ENCODE assay signal across 1 cellular context in the genomic region with DNA sequence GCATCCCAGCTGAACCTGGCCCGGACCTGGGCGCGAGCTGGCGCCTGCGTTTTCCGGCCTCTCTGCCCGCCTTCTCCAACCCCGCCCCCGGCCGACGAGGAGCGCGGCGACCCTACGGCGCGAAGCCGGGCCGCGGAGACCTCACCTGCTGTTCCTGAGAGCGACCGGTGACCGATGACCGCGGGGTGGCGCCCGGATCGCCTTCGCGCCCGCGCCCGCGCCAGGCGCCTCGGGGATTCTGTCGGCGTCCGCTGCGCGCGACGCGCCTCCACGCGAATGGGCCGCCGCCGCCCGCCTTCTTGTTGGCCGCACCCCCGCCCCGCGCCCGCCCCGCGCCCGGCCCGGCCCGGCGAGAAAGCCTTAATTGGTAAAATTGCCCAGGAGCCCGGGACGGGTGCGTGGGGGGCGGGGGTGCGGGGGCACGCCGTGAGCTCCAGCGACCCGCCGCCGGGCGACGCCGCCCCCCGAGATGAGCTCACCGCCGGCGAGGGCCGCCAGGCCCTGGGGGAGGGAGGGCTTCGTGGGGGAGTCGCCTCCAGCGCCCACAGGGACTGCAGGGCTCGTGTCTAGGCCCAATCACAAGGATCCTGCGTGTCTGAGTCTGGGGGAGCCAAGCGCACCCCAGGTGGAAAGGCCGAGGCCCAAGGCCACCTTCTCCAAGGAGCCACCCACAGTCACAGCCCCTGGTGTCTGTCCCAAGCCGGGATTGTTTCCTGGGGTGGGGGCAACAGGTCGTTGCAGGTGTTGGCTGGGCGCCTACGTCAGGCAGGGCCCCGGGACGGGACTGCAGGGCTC.
TF ChIP-seq lines count a peak whose summit lies in the region.

A gene with protein sequence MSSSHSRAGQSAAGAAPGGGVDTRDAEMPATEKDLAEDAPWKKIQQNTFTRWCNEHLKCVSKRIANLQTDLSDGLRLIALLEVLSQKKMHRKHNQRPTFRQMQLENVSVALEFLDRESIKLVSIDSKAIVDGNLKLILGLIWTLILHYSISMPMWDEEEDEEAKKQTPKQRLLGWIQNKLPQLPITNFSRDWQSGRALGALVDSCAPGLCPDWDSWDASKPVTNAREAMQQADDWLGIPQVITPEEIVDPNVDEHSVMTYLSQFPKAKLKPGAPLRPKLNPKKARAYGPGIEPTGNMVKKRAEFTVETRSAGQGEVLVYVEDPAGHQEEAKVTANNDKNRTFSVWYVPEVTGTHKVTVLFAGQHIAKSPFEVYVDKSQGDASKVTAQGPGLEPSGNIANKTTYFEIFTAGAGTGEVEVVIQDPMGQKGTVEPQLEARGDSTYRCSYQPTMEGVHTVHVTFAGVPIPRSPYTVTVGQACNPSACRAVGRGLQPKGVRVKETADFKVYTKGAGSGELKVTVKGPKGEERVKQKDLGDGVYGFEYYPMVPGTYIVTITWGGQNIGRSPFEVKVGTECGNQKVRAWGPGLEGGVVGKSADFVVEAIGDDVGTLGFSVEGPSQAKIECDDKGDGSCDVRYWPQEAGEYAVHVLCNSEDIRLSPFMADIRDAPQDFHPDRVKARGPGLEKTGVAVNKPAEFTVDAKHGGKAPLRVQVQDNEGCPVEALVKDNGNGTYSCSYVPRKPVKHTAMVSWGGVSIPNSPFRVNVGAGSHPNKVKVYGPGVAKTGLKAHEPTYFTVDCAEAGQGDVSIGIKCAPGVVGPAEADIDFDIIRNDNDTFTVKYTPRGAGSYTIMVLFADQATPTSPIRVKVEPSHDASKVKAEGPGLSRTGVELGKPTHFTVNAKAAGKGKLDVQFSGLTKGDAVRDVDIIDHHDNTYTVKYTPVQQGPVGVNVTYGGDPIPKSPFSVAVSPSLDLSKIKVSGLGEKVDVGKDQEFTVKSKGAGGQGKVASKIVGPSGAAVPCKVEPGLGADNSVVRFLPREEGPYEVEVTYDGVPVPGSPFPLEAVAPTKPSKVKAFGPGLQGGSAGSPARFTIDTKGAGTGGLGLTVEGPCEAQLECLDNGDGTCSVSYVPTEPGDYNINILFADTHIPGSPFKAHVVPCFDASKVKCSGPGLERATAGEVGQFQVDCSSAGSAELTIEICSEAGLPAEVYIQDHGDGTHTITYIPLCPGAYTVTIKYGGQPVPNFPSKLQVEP (N-terminal part only) (minus strand): TSS at position 274 of the 795 bp plus-strand sequence. CDS start 3,389 bp downstream, outside the sequence.

TF ChIP-seq in HepG2, 621 proteins besides CTCF, POLR2A, EP300 and RAD21 (continued from another document and continues in another):
- TF ChIP-seq, protein P1, sequence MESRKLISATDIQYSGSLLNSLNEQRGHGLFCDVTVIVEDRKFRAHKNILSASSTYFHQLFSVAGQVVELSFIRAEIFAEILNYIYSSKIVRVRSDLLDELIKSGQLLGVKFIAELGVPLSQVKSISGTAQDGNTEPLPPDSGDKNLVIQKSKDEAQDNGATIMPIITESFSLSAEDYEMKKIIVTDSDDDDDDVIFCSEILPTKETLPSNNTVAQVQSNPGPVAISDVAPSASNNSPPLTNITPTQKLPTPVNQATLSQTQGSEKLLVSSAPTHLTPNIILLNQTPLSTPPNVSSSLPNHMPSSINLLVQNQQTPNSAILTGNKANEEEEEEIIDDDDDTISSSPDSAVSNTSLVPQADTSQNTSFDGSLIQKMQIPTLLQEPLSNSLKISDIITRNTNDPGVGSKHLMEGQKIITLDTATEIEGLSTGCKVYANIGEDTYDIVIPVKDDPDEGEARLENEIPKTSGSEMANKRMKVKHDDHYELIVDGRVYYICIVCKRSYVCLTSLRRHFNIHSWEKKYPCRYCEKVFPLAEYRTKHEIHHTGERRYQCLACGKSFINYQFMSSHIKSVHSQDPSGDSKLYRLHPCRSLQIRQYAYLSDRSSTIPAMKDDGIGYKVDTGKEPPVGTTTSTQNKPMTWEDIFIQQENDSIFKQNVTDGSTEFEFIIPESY (CRISPR knock-in tag; IDR thresholded peaks at IDR 0.05) = no peak
- TF ChIP-seq ZFY (CRISPR knock-in tag; IDR thresholded peaks at IDR 0.05) (peak; percentile 23; the same call in 1 of the 2 replicates), ZNF432 (CRISPR knock-in tag; IDR thresholded peaks at IDR 0.05; ENCODE audit: borderline replicate concordance) (no peak), ZNF777 (CRISPR knock-in tag; IDR thresholded peaks at IDR 0.05) (0 out of 2 replicates have a peak, but pooled peaks have one; percentile 7), JUN (CRISPR knock-in tag; IDR thresholded peaks at IDR 0.05) (no peak), MED8 (CRISPR knock-in tag; IDR thresholded peaks at IDR 0.05; ENCODE audit: insufficient replicate concordance) (no peak), AGO2 (optimal IDR thresholded peaks at IDR 0.05; ENCODE audit: low read depth, low read length) (no peak), ZNF607 (CRISPR knock-in tag; IDR thresholded peaks at IDR 0.05; ENCODE audit: borderline replicate concordance) (no peak), GABPA (IDR thresholded peaks at IDR 0.05; ENCODE audit: low read depth, low read length) (no peak), GABPA (CRISPR knock-in tag; IDR thresholded peaks at IDR 0.05; ENCODE audit: low read depth) (no peak), TAF1 (CRISPR knock-in tag; IDR thresholded peaks at IDR 0.05) (no peak), ZNF451 (CRISPR knock-in tag; IDR thresholded peaks at IDR 0.05) (no peak), NONO (IDR thresholded peaks at IDR 0.05) (no peak), NONO (CRISPR knock-in tag; conservative IDR thresholded peaks at IDR 0.05) (no peak), ONECUT2 (CRISPR knock-in tag; IDR thresholded peaks at IDR 0.05) (no peak), SMAD9 (CRISPR knock-in tag; IDR thresholded peaks at IDR 0.05) (no peak), STAG1 (CRISPR knock-in tag; IDR thresholded peaks at IDR 0.05) (peak; percentile 13; the same call in 1 of the 2 replicates), ZNF558 (CRISPR knock-in tag; IDR thresholded peaks at IDR 0.05; ENCODE audit: borderline replicate concordance) (no peak; the same call in 1 of the 2 replicates), MAZ (IDR thresholded peaks at IDR 0.05; ENCODE audit: borderline replicate concordance, low read depth, low read length) (no peak), MAZ (CRISPR knock-in tag; IDR thresholded peaks at IDR 0.05; ENCODE audit: low read depth) (peak; percentile 58; the same call in 1 of the 2 replicates), ZNF83 (CRISPR knock-in tag; IDR thresholded peaks at IDR 0.05; ENCODE audit: borderline replicate concordance) (no peak), ZNF776 (CRISPR knock-in tag; IDR thresholded peaks at IDR 0.05) (0 out of 2 replicates have a peak, but pooled peaks have one; percentile 23), MEIS2 (CRISPR knock-in tag; IDR thresholded peaks at IDR 0.05) (0 out of 2 replicates have a peak, but pooled peaks have one; percentile 14), ATRX (CRISPR knock-in tag; IDR thresholded peaks at IDR 0.05; ENCODE audit: borderline replicate concordance) (no peak), SMAD3 (CRISPR knock-in tag; IDR thresholded peaks at IDR 0.05) (no peak), SAFB2 (CRISPR knock-in tag; IDR thresholded peaks at IDR 0.05; ENCODE audit: borderline replicate concordance, low read depth) (0 out of 2 replicates have a peak, but pooled peaks have one; percentile 37), ZMYM2 (CRISPR knock-in tag; IDR thresholded peaks at IDR 0.05) (no peak)
- TF ChIP-seq, protein P2, sequence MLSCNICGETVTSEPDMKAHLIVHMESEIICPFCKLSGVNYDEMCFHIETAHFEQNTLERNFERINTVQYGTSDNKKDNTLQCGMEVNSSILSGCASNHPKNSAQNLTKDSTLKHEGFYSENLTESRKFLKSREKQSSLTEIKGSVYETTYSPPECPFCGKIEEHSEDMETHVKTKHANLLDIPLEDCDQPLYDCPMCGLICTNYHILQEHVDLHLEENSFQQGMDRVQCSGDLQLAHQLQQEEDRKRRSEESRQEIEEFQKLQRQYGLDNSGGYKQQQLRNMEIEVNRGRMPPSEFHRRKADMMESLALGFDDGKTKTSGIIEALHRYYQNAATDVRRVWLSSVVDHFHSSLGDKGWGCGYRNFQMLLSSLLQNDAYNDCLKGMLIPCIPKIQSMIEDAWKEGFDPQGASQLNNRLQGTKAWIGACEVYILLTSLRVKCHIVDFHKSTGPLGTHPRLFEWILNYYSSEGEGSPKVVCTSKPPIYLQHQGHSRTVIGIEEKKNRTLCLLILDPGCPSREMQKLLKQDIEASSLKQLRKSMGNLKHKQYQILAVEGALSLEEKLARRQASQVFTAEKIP (CRISPR knock-in tag; IDR thresholded peaks at IDR 0.05; ENCODE audit: borderline replicate concordance) = no peak
- TF ChIP-seq, protein P3, sequence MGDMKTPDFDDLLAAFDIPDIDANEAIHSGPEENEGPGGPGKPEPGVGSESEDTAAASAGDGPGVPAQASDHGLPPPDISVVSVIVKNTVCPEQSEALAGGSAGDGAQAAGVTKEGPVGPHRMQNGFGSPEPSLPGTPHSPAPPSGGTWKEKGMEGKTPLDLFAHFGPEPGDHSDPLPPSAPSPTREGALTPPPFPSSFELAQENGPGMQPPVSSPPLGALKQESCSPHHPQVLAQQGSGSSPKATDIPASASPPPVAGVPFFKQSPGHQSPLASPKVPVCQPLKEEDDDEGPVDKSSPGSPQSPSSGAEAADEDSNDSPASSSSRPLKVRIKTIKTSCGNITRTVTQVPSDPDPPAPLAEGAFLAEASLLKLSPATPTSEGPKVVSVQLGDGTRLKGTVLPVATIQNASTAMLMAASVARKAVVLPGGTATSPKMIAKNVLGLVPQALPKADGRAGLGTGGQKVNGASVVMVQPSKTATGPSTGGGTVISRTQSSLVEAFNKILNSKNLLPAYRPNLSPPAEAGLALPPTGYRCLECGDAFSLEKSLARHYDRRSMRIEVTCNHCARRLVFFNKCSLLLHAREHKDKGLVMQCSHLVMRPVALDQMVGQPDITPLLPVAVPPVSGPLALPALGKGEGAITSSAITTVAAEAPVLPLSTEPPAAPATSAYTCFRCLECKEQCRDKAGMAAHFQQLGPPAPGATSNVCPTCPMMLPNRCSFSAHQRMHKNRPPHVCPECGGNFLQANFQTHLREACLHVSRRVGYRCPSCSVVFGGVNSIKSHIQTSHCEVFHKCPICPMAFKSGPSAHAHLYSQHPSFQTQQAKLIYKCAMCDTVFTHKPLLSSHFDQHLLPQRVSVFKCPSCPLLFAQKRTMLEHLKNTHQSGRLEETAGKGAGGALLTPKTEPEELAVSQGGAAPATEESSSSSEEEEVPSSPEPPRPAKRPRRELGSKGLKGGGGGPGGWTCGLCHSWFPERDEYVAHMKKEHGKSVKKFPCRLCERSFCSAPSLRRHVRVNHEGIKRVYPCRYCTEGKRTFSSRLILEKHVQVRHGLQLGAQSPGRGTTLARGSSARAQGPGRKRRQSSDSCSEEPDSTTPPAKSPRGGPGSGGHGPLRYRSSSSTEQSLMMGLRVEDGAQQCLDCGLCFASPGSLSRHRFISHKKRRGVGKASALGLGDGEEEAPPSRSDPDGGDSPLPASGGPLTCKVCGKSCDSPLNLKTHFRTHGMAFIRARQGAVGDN (CRISPR knock-in tag; IDR thresholded peaks at IDR 0.05) = peak; percentile 79
- TF ChIP-seq, protein P4, sequence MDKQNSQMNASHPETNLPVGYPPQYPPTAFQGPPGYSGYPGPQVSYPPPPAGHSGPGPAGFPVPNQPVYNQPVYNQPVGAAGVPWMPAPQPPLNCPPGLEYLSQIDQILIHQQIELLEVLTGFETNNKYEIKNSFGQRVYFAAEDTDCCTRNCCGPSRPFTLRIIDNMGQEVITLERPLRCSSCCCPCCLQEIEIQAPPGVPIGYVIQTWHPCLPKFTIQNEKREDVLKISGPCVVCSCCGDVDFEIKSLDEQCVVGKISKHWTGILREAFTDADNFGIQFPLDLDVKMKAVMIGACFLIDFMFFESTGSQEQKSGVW (CRISPR knock-in tag; IDR thresholded peaks at IDR 0.05; ENCODE audit: borderline replicate concordance) = no peak
- TF ChIP-seq, protein P5, sequence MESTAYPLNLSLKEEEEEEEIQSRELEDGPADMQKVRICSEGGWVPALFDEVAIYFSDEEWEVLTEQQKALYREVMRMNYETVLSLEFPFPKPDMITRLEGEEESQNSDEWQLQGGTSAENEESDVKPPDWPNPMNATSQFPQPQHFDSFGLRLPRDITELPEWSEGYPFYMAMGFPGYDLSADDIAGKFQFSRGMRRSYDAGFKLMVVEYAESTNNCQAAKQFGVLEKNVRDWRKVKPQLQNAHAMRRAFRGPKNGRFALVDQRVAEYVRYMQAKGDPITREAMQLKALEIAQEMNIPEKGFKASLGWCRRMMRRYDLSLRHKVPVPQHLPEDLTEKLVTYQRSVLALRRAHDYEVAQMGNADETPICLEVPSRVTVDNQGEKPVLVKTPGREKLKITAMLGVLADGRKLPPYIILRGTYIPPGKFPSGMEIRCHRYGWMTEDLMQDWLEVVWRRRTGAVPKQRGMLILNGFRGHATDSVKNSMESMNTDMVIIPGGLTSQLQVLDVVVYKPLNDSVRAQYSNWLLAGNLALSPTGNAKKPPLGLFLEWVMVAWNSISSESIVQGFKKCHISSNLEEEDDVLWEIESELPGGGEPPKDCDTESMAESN (CRISPR knock-in tag; conservative IDR thresholded peaks at IDR 0.05) = no peak
- TF ChIP-seq, protein P6, sequence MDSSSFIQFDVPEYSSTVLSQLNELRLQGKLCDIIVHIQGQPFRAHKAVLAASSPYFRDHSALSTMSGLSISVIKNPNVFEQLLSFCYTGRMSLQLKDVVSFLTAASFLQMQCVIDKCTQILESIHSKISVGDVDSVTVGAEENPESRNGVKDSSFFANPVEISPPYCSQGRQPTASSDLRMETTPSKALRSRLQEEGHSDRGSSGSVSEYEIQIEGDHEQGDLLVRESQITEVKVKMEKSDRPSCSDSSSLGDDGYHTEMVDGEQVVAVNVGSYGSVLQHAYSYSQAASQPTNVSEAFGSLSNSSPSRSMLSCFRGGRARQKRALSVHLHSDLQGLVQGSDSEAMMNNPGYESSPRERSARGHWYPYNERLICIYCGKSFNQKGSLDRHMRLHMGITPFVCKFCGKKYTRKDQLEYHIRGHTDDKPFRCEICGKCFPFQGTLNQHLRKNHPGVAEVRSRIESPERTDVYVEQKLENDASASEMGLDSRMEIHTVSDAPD (CRISPR knock-in tag; IDR thresholded peaks at IDR 0.05) = no peak
- TF ChIP-seq, protein P7, sequence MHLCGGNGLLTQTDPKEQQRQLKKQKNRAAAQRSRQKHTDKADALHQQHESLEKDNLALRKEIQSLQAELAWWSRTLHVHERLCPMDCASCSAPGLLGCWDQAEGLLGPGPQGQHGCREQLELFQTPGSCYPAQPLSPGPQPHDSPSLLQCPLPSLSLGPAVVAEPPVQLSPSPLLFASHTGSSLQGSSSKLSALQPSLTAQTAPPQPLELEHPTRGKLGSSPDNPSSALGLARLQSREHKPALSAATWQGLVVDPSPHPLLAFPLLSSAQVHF (CRISPR knock-in tag; IDR thresholded peaks at IDR 0.05) = no peak
